In genomic region chr10:50554995-50555568, GRCh38 we compare ENCODE assay signal across 11 cellular contexts.
DNase-seq lines count a peak whose midpoint lies in the region; ATAC-seq, FAIRE-seq and TF ChIP-seq lines count a peak whose summit lies in the region.
"Had no signal": no experiment of that assay in that cellular context is flagged by ENCODE, and none has a peak within 500 bp of the region (broad histone marks: within the 10 kb centered on the region; RNA-seq: fewer than 3 reads in every experiment).

No MANE protein-coding gene starts in this region.

- CTCF ChIA-PET in HepG2 (lab: Yijun Ruan, JAX; ENCODE audit: low intra/inter-chr PET ratio, low total read pairs), result no interaction called here

- no peaks in the 10 kb centered on the region for H3K9me2 ChIP-seq in GM23338 (ENCODE audit: insufficient read depth)

- H4K20me1 ChIP-seq in GM23338 (replicated peaks; ENCODE audit: insufficient read depth) (no peaks in the 10 kb centered on the region), HepG2 (ENCODE audit: insufficient read depth, low read length) (no peaks in the 10 kb centered on the region)

- intact Hi-C loops in HepG2 (cut with micrococcal nuclease; ENCODE audit: unreplicated experiment), result no loop called here

- no peak for FAIRE-seq in bronchial epithelial cell (lab: Jason Lieb, UNC)
- no peak for FAIRE-seq in HepG2 (lab: Jason Lieb, UNC)

- WGBS in HepG2 (ENCODE audit: low lambda C conversion rate), result 95% methylated on average over 3 of the region's 3 CpGs

- TF ChIP-seq CTCF in BE2C (IDR thresholded peaks at IDR 0.05; ENCODE audit: low read depth, low read length) (peak; percentile 17; the same call in 1 of the 2 replicates), GM23338 (conservative IDR thresholded peaks at IDR 0.05; ENCODE audit: low read depth in 2 of 2) (peak; percentile 46 to 71), bronchial epithelial cell (IDR thresholded peaks at IDR 0.05; ENCODE audit: insufficient read depth, low read length, severe bottlenecking) (peak; percentile 15), HepG2 (CRISPR knock-in tag; IDR thresholded peaks at IDR 0.05) (peak; percentile 42)

- TF ChIP-seq EP300 in HepG2 (IDR thresholded peaks at IDR 0.05; ENCODE audit: low read depth in 2 of 2, low read length in 2 of 2), result no peak
- no peak for TF ChIP-seq EP300 in HepG2 (CRISPR knock-in tag; IDR thresholded peaks at IDR 0.05; ENCODE audit: borderline replicate concordance)

- no peak for TF ChIP-seq RAD21 in HepG2 (CRISPR knock-in tag; IDR thresholded peaks at IDR 0.05)

- no peaks in the 10 kb centered on the region for H3K9me3 ChIP-seq in BE2C
- H3K9me3 ChIP-seq in HepG2 (ENCODE audit: low read length), result no peaks in the 10 kb centered on the region

- POLR2A ChIA-PET in HepG2 (lab: Yijun Ruan, JAX), result interaction anchor here (0.8 kb wide), 1 partner anchor 67 kb away, joined by 3 read pairs; no protein-coding TSS in a partner anchor

- no peak overlapping the region for H3K9ac ChIP-seq in HepG2 (ENCODE audit: insufficient read depth, low read depth, low read length)

- in situ Hi-C loops in HepG2 (cut with HindIII; ENCODE audit: extremely low pct_ligation_motif_present, low pct_unique_long_range_greater_than_20kb), result no loop called here

- peaks cover 28% of the 10 kb centered on the region for H3K4me1 ChIP-seq in BE2C
- H3K4me1 ChIP-seq in GM23338 (ENCODE audit: insufficient read depth), result peaks cover 50% of the 10 kb centered on the region
- peaks cover 22% of the 10 kb centered on the region for H3K4me1 ChIP-seq in HepG2 (ENCODE audit: insufficient read depth, low read length)

- no peaks in the 10 kb centered on the region; the same call in 1 of the 2 replicates for H3F3A ChIP-seq in GM23338 (replicated peaks; ENCODE audit: low read depth)

- H2AFZ ChIP-seq in GM23338 (no peak overlapping the region), HepG2 (ENCODE audit: low read length) (no peak overlapping the region)

- peaks cover 56% of the 10 kb centered on the region for H3K4me1 Mint-ChIP-seq in GM23338

- H3K27ac Mint-ChIP-seq in GM23338, result no peak overlapping the region
- H3K27ac Mint-ChIP-seq: activated naive CD4-positive, alpha-beta T cell treated with anti-CD3 and anti-CD28 coated beads, Interleukin-2, amount 50 U/mL, for 24 hours had no signal

- H3K36me3 ChIP-seq in BE2C, result no peaks in the 10 kb centered on the region
- no peaks in the 10 kb centered on the region for H3K36me3 ChIP-seq in GM23338 (ENCODE audit: insufficient read depth)
- H3K36me3 ChIP-seq in bronchial epithelial cell (ENCODE audit: control insufficient read depth, insufficient read depth, low read length), result no peaks in the 10 kb centered on the region
- no peaks in the 10 kb centered on the region; a peak in 1 of 5 replicates for H3K36me3 ChIP-seq in HepG2 (replicated peaks in 1 of 2; ENCODE audit: control insufficient read depth in 1 of 2, insufficient read depth in 2 of 2, low read length in 2 of 2)

- H3K27me3 ChIP-seq in BE2C (no peaks in the 10 kb centered on the region), GM23338 (ENCODE audit: insufficient read depth) (no peaks in the 10 kb centered on the region), bronchial epithelial cell (ENCODE audit: control insufficient read depth, insufficient read depth, low read length) (no peaks in the 10 kb centered on the region), HepG2 (ENCODE audit: control insufficient read depth in 1 of 2, insufficient read depth in 2 of 2, low read length in 2 of 2) (no peaks in the 10 kb centered on the region)

- H3K4me3 ChIP-seq in BE2C (ENCODE audit: low read depth, low read length) (no peak overlapping the region), GM23338 (no peak overlapping the region), bronchial epithelial cell (ENCODE audit: low read depth, low read length) (no peak overlapping the region), HepG2 (replicated peaks in 1 of 3; ENCODE audit: insufficient read depth in 1 of 3, low read depth in 2 of 3, low read length in 3 of 3) (no peak overlapping the region)

- H3K79me2 ChIP-seq in GM23338 (replicated peaks; ENCODE audit: insufficient read depth) (peaks cover 62% of the 10 kb centered on the region), HepG2 (ENCODE audit: insufficient read depth, low read length) (peaks cover 5% of the 10 kb centered on the region)

- peak; percentile 21 for DNase-seq in BE2C
- DNase-seq in GM23338 (ENCODE audit: low spot score), result peak; percentile 64
- DNase-seq in bronchial epithelial cell (ENCODE audit: low read depth), result no peak
- DNase-seq in HepG2 (ENCODE audit: low spot score), result no peak
- no peak for DNase-seq in ureter (ENCODE audit: low spot score)
- DNase-seq in EL, result no peak
- no peak for DNase-seq in germinal center (ENCODE audit: low spot score)
- DNase-seq in activated CD8-positive, alpha-beta memory T cell treated with anti-CD3 and anti-CD28 coated beads for 24 hours, result no peak
- DNase-seq: kidney glomerular epithelial cell had no signal

- H3K4me3 Mint-ChIP-seq in GM23338, result no peak overlapping the region
- H3K4me3 Mint-ChIP-seq: activated naive CD4-positive, alpha-beta T cell treated with anti-CD3 and anti-CD28 coated beads, Interleukin-2, amount 50 U/mL, for 24 hours had no signal

- peak; percentile 69 for ATAC-seq in GM23338
- ATAC-seq in HepG2, result peak; percentile 58; the same call in 2 of the 3 replicates

- no peaks in the 10 kb centered on the region for H3K9me3 Mint-ChIP-seq in GM23338
- H3K9me3 Mint-ChIP-seq: activated naive CD4-positive, alpha-beta T cell treated with anti-CD3 and anti-CD28 coated beads, Interleukin-2, amount 50 U/mL, for 24 hours had no signal

- TF ChIP-seq POLR2A in HepG2 (IDR thresholded peaks at IDR 0.05; ENCODE audit: insufficient read depth in 1 of 2, low read depth in 2 of 2, low read length in 2 of 2), result no peak

- H3K4me2 ChIP-seq in GM23338 (no peak overlapping the region), HepG2 (ENCODE audit: low read depth, low read length) (no peak overlapping the region)

- no peaks in the 10 kb centered on the region for H3K27me3 Mint-ChIP-seq in GM23338 (ENCODE audit: insufficient read depth, low read depth, poor library complexity)
- H3K27me3 Mint-ChIP-seq: activated naive CD4-positive, alpha-beta T cell treated with anti-CD3 and anti-CD28 coated beads, Interleukin-2, amount 50 U/mL, for 24 hours had no signal

- H3K36me3 Mint-ChIP-seq in GM23338 (ENCODE audit: low read depth), result no peaks in the 10 kb centered on the region

- no peak overlapping the region for H3K27ac ChIP-seq in GM23338 (ENCODE audit: low read depth)
- H3K27ac ChIP-seq in HepG2 (ENCODE audit: extremely low read length, insufficient read depth, low read length), result no peak overlapping the region
- H3K27ac ChIP-seq: RWPE1 had no signal

- no TSS peak for BruUV-seq in HepG2 (replicated peaks; lab: Mats Ljungman, UMichigan)

TF ChIP-seq in GM23338, 12 proteins besides CTCF, POLR2A, EP300 and RAD21 (continues in another document):
- TF ChIP-seq EZH2 (IDR thresholded peaks at IDR 0.05; ENCODE audit: low read depth, unreplicated experiment), result no peak
- TF ChIP-seq, protein P1, sequence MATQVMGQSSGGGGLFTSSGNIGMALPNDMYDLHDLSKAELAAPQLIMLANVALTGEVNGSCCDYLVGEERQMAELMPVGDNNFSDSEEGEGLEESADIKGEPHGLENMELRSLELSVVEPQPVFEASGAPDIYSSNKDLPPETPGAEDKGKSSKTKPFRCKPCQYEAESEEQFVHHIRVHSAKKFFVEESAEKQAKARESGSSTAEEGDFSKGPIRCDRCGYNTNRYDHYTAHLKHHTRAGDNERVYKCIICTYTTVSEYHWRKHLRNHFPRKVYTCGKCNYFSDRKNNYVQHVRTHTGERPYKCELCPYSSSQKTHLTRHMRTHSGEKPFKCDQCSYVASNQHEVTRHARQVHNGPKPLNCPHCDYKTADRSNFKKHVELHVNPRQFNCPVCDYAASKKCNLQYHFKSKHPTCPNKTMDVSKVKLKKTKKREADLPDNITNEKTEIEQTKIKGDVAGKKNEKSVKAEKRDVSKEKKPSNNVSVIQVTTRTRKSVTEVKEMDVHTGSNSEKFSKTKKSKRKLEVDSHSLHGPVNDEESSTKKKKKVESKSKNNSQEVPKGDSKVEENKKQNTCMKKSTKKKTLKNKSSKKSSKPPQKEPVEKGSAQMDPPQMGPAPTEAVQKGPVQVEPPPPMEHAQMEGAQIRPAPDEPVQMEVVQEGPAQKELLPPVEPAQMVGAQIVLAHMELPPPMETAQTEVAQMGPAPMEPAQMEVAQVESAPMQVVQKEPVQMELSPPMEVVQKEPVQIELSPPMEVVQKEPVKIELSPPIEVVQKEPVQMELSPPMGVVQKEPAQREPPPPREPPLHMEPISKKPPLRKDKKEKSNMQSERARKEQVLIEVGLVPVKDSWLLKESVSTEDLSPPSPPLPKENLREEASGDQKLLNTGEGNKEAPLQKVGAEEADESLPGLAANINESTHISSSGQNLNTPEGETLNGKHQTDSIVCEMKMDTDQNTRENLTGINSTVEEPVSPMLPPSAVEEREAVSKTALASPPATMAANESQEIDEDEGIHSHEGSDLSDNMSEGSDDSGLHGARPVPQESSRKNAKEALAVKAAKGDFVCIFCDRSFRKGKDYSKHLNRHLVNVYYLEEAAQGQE (IDR thresholded peaks at IDR 0.05; ENCODE audit: unreplicated experiment), result no peak

TF ChIP-seq in HepG2, 621 proteins besides CTCF, POLR2A, EP300 and RAD21:
- TF ChIP-seq SOX6 (IDR thresholded peaks at IDR 0.05), result no peak
- no peak for TF ChIP-seq SOX6 (CRISPR knock-in tag; IDR thresholded peaks at IDR 0.05)
- no peak for TF ChIP-seq RXRA (CRISPR knock-in tag; IDR thresholded peaks at IDR 0.05)
- TF ChIP-seq SMC3 (IDR thresholded peaks at IDR 0.05; ENCODE audit: low read length), result peak; percentile 27
- no peak for TF ChIP-seq RBAK (CRISPR knock-in tag; IDR thresholded peaks at IDR 0.05)
- peak; percentile 51 for TF ChIP-seq STAG1 (CRISPR knock-in tag; IDR thresholded peaks at IDR 0.05)
- TF ChIP-seq KLF9 (CRISPR knock-in tag; IDR thresholded peaks at IDR 0.05; ENCODE audit: low read depth), result no peak
- TF ChIP-seq ZNF782 (CRISPR knock-in tag; IDR thresholded peaks at IDR 0.05; ENCODE audit: borderline replicate concordance), result no peak
TF ChIP-seq in HepG2: peak in this region for 2.

Comparison
In these comparisons a context has a peak if more than half of its experiments do, and no peak if none do; other contexts are left out.
1. DNase-seq: peak in BE2C (single experiment) and GM23338 (single experiment); none in bronchial epithelial cell (single experiment), HepG2 (single experiment), ureter (single experiment), EL (single experiment), germinal center (single experiment) and activated CD8-positive, alpha-beta memory T cell treated with anti-CD3 and anti-CD28 coated beads for 24 hours (single experiment).
2. Peak in every context shown above with its lines, with median percentiles within 50 percentile points of each other: CTCF ChIP-seq.